8 cellular contexts compared by ENCODE assay signal in genomic region chr4:176321589-176321988, GRCh38. TPM values are rescaled to one million over a fixed set of nuclear protein-coding genes. Genes with fewer than 3 reads are reported as not detected.
A peak's percentile ranks its signal among the peaks of the same experiment; 100 is the strongest.
DNase-seq lines count a peak whose midpoint lies in the region; ATAC-seq, FAIRE-seq and TF ChIP-seq lines count a peak whose summit lies in the region.

No MANE protein-coding gene starts in this region.

- H4K91ac ChIP-seq in H1 (replicated peaks; ENCODE audit: insufficient read length, low read length): no peak overlapping the region

- H3K9me3 ChIP-seq in DOHH2 (ENCODE audit: control insufficient read depth, insufficient read depth, low read length) (no peaks in the 10 kb centered on the region), OCI-LY3 (ENCODE audit: insufficient read depth, low read length) (no peaks in the 10 kb centered on the region), H1 (ENCODE audit: insufficient read depth in 2 of 2, low read depth in 1 of 2, low read length in 1 of 2) (no peaks in the 10 kb centered on the region), pancreas (no peaks in the 10 kb centered on the region)

- H3K4ac ChIP-seq in H1 (replicated peaks; ENCODE audit: insufficient read length, low read depth, low read length): no peak overlapping the region

- H3K79me2 ChIP-seq in DOHH2 (ENCODE audit: control insufficient read depth, low read length) (peaks cover 82% of the 10 kb centered on the region), OCI-LY3 (ENCODE audit: low read length) (peaks cover 70% of the 10 kb centered on the region), H1 (ENCODE audit: control insufficient read depth in 1 of 2, insufficient read depth in 2 of 2, low read length in 2 of 2) (peaks cover 3 to 60% of the 10 kb centered on the region in 2 experiments)

- H2BK120ac ChIP-seq in H1 (replicated peaks; ENCODE audit: low read depth, low read length): no peak overlapping the region

- no peaks in the 10 kb centered on the region for H3K9me2 ChIP-seq in DOHH2 (replicated peaks; ENCODE audit: control insufficient read depth, low read length)

- H3K9ac ChIP-seq in OCI-LY3 (ENCODE audit: low read length): peak overlapping the region; percentile 95
- no peak overlapping the region for H3K9ac ChIP-seq in H1 (replicated peaks in 1 of 4; ENCODE audit: extremely low read depth in 1 of 4, low read depth in 3 of 4, low read length in 3 of 4)

- no peak overlapping the region for H2BK5ac ChIP-seq in H1 (ENCODE audit: low read depth, low read length)

- intact Hi-C loops in pancreas (cut with DNase I): no loop called here

- no peak overlapping the region for H2AK5ac ChIP-seq in H1 (ENCODE audit: low read depth, low read length)

- no peak overlapping the region for H4K8ac ChIP-seq in H1 (ENCODE audit: extremely low read depth, insufficient read depth, low read length)

- peaks cover 9% of the 10 kb centered on the region for H3K23me2 ChIP-seq in H1 (ENCODE audit: low read depth, low read length)

- H2BK20ac ChIP-seq in H1 (ENCODE audit: low read length): no peak overlapping the region

- CTCF ChIA-PET in H1 (lab: Charles Lee; ENCODE audit: partially characterized antibody): no interaction called here

- peaks cover 30% of the 10 kb centered on the region; the same call in 1 of the 2 replicates for H4K20me1 ChIP-seq in DOHH2 (ENCODE audit: control insufficient read depth, insufficient read depth, low read depth, low read length)
- H4K20me1 ChIP-seq in OCI-LY3 (ENCODE audit: insufficient read depth, low read length): peaks cover 31% of the 10 kb centered on the region
- H4K20me1 ChIP-seq in H1 (replicated peaks in 1 of 2; ENCODE audit: control insufficient read depth in 1 of 2, insufficient read depth in 2 of 2, low read length in 2 of 2): peaks cover 0 to 4% of the 10 kb centered on the region in 2 experiments

- H3K27me3 ChIP-seq in DOHH2 (ENCODE audit: control insufficient read depth, low read length) (no peaks in the 10 kb centered on the region), OCI-LY3 (ENCODE audit: low read depth, low read length) (no peaks in the 10 kb centered on the region), H1 (replicated peaks in 1 of 4; ENCODE audit: control insufficient read depth in 3 of 4, extremely low read depth in 1 of 4, insufficient read depth in 3 of 4, low read length in 3 of 4) (no peaks in the 10 kb centered on the region), pancreas (no peaks in the 10 kb centered on the region)

- H3K56ac ChIP-seq in H1 (replicated peaks; ENCODE audit: insufficient read length, low read depth, low read length): no peak overlapping the region

- no peak overlapping the region for H4K5ac ChIP-seq in H1 (ENCODE audit: insufficient read length, low read depth, low read length)

- DNase-seq in H1 (ENCODE audit: low read depth in 1 of 2, low spot score in 2 of 2): no peak
- no peak for DNase-seq in pancreas
- no peak for DNase-seq in T1000 (lab: John Stamatoyannopoulos, UW)
- DNase-seq in activated effector memory CD4-positive, alpha-beta T cell treated with anti-CD3 and anti-CD28 coated beads, Interleukin-2, amount 50 U/mL, for 16 hours: no peak

- H2AFZ ChIP-seq in OCI-LY3 (ENCODE audit: low read depth, low read length) (no peak overlapping the region), H1 (ENCODE audit: low read length) (no peak overlapping the region)

- TF ChIP-seq CTCF in DOHH2 (IDR thresholded peaks at IDR 0.05; ENCODE audit: low read depth, low read length, poor library complexity, severe bottlenecking): no peak
- TF ChIP-seq CTCF in OCI-LY3 (IDR thresholded peaks at IDR 0.05; ENCODE audit: low read depth, low read length): no peak
- no peak for TF ChIP-seq CTCF in H1 (IDR thresholded peaks at IDR 0.05; ENCODE audit: control extremely low read depth in 1 of 3, insufficient read depth in 1 of 3, low read depth in 1 of 3, low read length in 3 of 3)
- no peak for TF ChIP-seq CTCF in pancreas (IDR thresholded peaks at IDR 0.05)

- peak overlapping the region; percentile 73 for H3K4me3 ChIP-seq in DOHH2 (ENCODE audit: low read length)
- peak overlapping the region; percentile 88 for H3K4me3 ChIP-seq in OCI-LY3 (ENCODE audit: low read length)
- peak overlapping the region in 1 of 4 experiments; percentile 88; a peak in 2 of 8 replicates for H3K4me3 ChIP-seq in H1 (ENCODE audit: extremely low read depth in 1 of 4, insufficient read depth in 2 of 4, low read depth in 3 of 4, low read length in 4 of 4)
- peak overlapping the region; percentile 90 to 100 (median 96) for H3K4me3 ChIP-seq in pancreas

- WGBS in H1 (ENCODE audit: extremely low coverage in 1 of 2, insufficient coverage in 1 of 2, insufficient read length in 1 of 2, insufficient replicate concordance in 2 of 2, low coverage in 1 of 2, low lambda C conversion rate in 2 of 2, missing lambda C conversion rate in 1 of 2), 2 experiments: 95% methylated on average over 5 of the region's 5 CpGs; no CpG with 5 or more reads in 1 of the 2 experiments
- WGBS in pancreas, 2 donors: 17 to 26% methylated on average over 5 of the region's 5 CpGs

- no peak overlapping the region for H2BK15ac ChIP-seq in H1 (ENCODE audit: low read length)

- H3K4me2 ChIP-seq in DOHH2 (ENCODE audit: low read length): peak overlapping the region; percentile 82
- H3K4me2 ChIP-seq in OCI-LY3 (ENCODE audit: low read length): peak overlapping the region; percentile 85
- H3K4me2 ChIP-seq in H1 (ENCODE audit: insufficient read depth in 1 of 2, low read depth in 2 of 2, low read length in 2 of 2): peak overlapping the region; percentile 68 to 70; a peak in 3 of 4 replicates

- H3F3A ChIP-seq in DOHH2 (ENCODE audit: control insufficient read depth, insufficient read depth): peaks cover 8% of the 10 kb centered on the region

- FAIRE-seq in H1 (lab: Jason Lieb, UNC): no peak
- no peak for FAIRE-seq in pancreas (lab: Jason Lieb, UNC)

- peaks cover 61% of the 10 kb centered on the region for H3K36me3 ChIP-seq in DOHH2 (ENCODE audit: control insufficient read depth, low read length)
- peaks cover 26% of the 10 kb centered on the region for H3K36me3 ChIP-seq in OCI-LY3 (replicated peaks; ENCODE audit: low read depth, low read length)
- H3K36me3 ChIP-seq in H1 (ENCODE audit: control insufficient read depth in 2 of 4, insufficient read depth in 4 of 4, low read length in 3 of 4): no peaks in the 10 kb centered on the region
- H3K36me3 ChIP-seq in pancreas: no peaks in the 10 kb centered on the region

- TF ChIP-seq RAD21 in H1 (IDR thresholded peaks at IDR 0.05 in 1 of 2, conservative IDR thresholded peaks at IDR 0.05 in 1 of 2; ENCODE audit: low read depth in 2 of 2, low read length in 2 of 2): no peak

- H3K27ac ChIP-seq in DOHH2 (ENCODE audit: low read depth, low read length) (no peak overlapping the region), OCI-LY3 (ENCODE audit: low read length) (peak overlapping the region; percentile 92), H1 (ENCODE audit: low read depth, low read length) (no peak overlapping the region), pancreas (peak overlapping the region in 3 of 4 donors; percentile 88 to 96 (median 96))

- no peak overlapping the region for H3K14ac ChIP-seq in H1 (ENCODE audit: insufficient read length)

- TF ChIP-seq EP300 in H1 (IDR thresholded peaks at IDR 0.05; ENCODE audit: borderline replicate concordance in 1 of 2, low read depth in 2 of 2, low read length in 2 of 2): no peak

- H3K18ac ChIP-seq in H1 (ENCODE audit: extremely low read depth, low read length): no peak overlapping the region

- H3K79me1 ChIP-seq in H1 (ENCODE audit: low read depth, low read length): no peaks in the 10 kb centered on the region

- H3K4me1 ChIP-seq in DOHH2 (ENCODE audit: control insufficient read depth, low read length) (peaks cover 44% of the 10 kb centered on the region), OCI-LY3 (ENCODE audit: low read length) (peaks cover 29% of the 10 kb centered on the region), H1 (replicated peaks in 1 of 4; ENCODE audit: control insufficient read depth in 3 of 4, insufficient read depth in 4 of 4, low read length in 3 of 4) (no peaks in the 10 kb centered on the region; a peak in 1 of 7 replicates), pancreas (peaks cover 0 to 27% (median 20%) of the 10 kb centered on the region in 3 donors)

- no peak overlapping the region for H3K23ac ChIP-seq in H1 (ENCODE audit: insufficient read length)

- no peak overlapping the region for H2BK12ac ChIP-seq in H1 (ENCODE audit: low read depth, low read length)

- ATAC-seq in pancreas: no peak
- no peak for ATAC-seq in HG02870 (IDR thresholded peaks at IDR 0.05; ENCODE audit: unreplicated experiment)
- ATAC-seq in GM18868 (IDR thresholded peaks at IDR 0.05; ENCODE audit: unreplicated experiment): no peak

- POLR2A ChIA-PET in H1 (lab: Charles Lee; ENCODE audit: partially characterized antibody): interaction anchor here (1.1 kb wide), 1 partner anchor 11 kb away, joined by 5 read pairs; no protein-coding TSS in a partner anchor

- TF ChIP-seq POLR2A in H1 (IDR thresholded peaks at IDR 0.05; ENCODE audit: control extremely low read depth in 1 of 2, low read depth in 2 of 2, low read length in 2 of 2): no peak

TF ChIP-seq in H1, 55 proteins besides CTCF, POLR2A, EP300 and RAD21 (continues in another document):
- TF ChIP-seq SIX5 (IDR thresholded peaks at IDR 0.05; ENCODE audit: low read depth, low read length) (no peak), KDM4A (IDR thresholded peaks at IDR 0.05; ENCODE audit: low read depth, low read length, severe bottlenecking) (no peak)

RNA-seq across cellular contexts. Expression of gene SPCS3, which starts 1.8 kb away (rescaled TPM):
- 107 and 117 TPM in 2 replicates for total RNA-seq in H1 (2021; fragmentation: NEBNext Ultra II Directional; extraction: Animal tissue kit (Norgen Biotek cat#: 25700))
- polyA plus RNA-seq in H1 (2011; rRNA removed): 12.5 and 18.4 TPM in 2 replicates
- 21.5 TPM for polyA plus RNA-seq in H1 (2011; cell fraction: cytosol; rRNA removed)
- 24.2 TPM for polyA plus RNA-seq in H1 (2011; cell fraction: nucleus; rRNA removed)
- polyA plus RNA-seq in H1 (2012, experiment 1 of 2): 36.0 to 58.1 TPM (median 38.3 TPM) in 4 replicates
- 15.3 TPM for polyA plus RNA-seq in H1 (2012, experiment 2 of 2)
- polyA plus RNA-seq in H1 (2013, experiment 1 of 2): 72.7 TPM
- 78.3 TPM for polyA plus RNA-seq in H1 (2013, experiment 2 of 2)
- polyA minus RNA-seq in H1 (2011; rRNA and poly(A)+ RNA removed): 14.2 and 25.4 TPM in 2 replicates
- polyA minus RNA-seq in H1 (2011; cell fraction: cytosol; rRNA and poly(A)+ RNA removed): 20.0 TPM
- 72.5 TPM for polyA minus RNA-seq in H1 (2011; cell fraction: nucleus; rRNA and poly(A)+ RNA removed)
- total RNA-seq in pancreas: 100 to 1,000 TPM in 5 of 6 donors, 10 to 100 TPM in 1; 97.9 to 166 (median 144) TPM
- 10 to 100 TPM; 24.2 to 31.3 TPM for polyA plus RNA-seq in pancreas

RNA-seq across cellular contexts. Expression of gene ASB5, which starts 52.6 kb away (rescaled TPM):
- not detected in 2 replicates for total RNA-seq in H1 (2021; fragmentation: NEBNext Ultra II Directional; extraction: Animal tissue kit (Norgen Biotek cat#: 25700))
- polyA plus RNA-seq in H1 (2011; rRNA removed) (0.02 TPM in 1 of 2 replicates, not detected in the other), pancreas (under 1 TPM; 0.08 to 0.38 TPM)
- polyA plus RNA-seq in H1 (2011; cell fraction: cytosol; rRNA removed): not detected
- not detected for polyA plus RNA-seq in H1 (2011; cell fraction: nucleus; rRNA removed)
- not detected in 4 replicates for polyA plus RNA-seq in H1 (2012, experiment 1 of 2)
- polyA plus RNA-seq in H1 (2012, experiment 2 of 2): not detected
- 0.02 TPM for polyA plus RNA-seq in H1 (2013, experiment 1 of 2)
- polyA plus RNA-seq in H1 (2013, experiment 2 of 2): 0.02 TPM
- polyA minus RNA-seq in H1 (2011; rRNA and poly(A)+ RNA removed): not detected in 2 replicates
- polyA minus RNA-seq in H1 (2011; cell fraction: cytosol; rRNA and poly(A)+ RNA removed): not detected
- polyA minus RNA-seq in H1 (2011; cell fraction: nucleus; rRNA and poly(A)+ RNA removed): not detected
- total RNA-seq in pancreas: not detected

Comparison
In these comparisons a context has a peak if more than half of its experiments do, and no peak if none do; other contexts are left out.
1. H3K27ac ChIP-seq: peak in OCI-LY3 (single experiment) and pancreas (3 of 4); none in DOHH2 (single experiment) and H1 (single experiment).
2. Peak in every context shown above with its lines, with median percentiles within 50 percentile points of each other: H3K4me2 ChIP-seq.